In genomic region chr3:24678441-24678865, GRCh38 we compare ENCODE assay signal across 2 cellular contexts.
TF ChIP-seq lines count a peak whose summit lies in the region.

No MANE protein-coding gene starts in this region.

TF ChIP-seq in A549, 52 proteins besides CTCF, POLR2A, EP300 and RAD21:
- TF ChIP-seq HEYL (CRISPR knock-in tag; IDR thresholded peaks at IDR 0.05) (no peak), BHLHE40 (IDR thresholded peaks at IDR 0.05; ENCODE audit: low read depth, low read length) (no peak), HOXB13 (CRISPR knock-in tag; IDR thresholded peaks at IDR 0.05; ENCODE audit: low read depth) (no peak), HMGXB4 (CRISPR knock-in tag; IDR thresholded peaks at IDR 0.05; ENCODE audit: borderline replicate concordance) (no peak), KDM5A (IDR thresholded peaks at IDR 0.05) (no peak), REST (IDR thresholded peaks at IDR 0.05) (no peak), POLR2AphosphoS2 (conservative IDR thresholded peaks at IDR 0.05; ENCODE audit: low read length) (no peak), CEBPB (IDR thresholded peaks at IDR 0.05) (peak; percentile 23 to 56; a peak in 2 of 4 replicates), MAX (IDR thresholded peaks at IDR 0.05) (no peak), KDM1A (IDR thresholded peaks at IDR 0.05; ENCODE audit: low read depth) (no peak), NR3C1 (IDR thresholded peaks at IDR 0.05) (no peak), NPAS2 (CRISPR knock-in tag; IDR thresholded peaks at IDR 0.05; ENCODE audit: borderline replicate concordance) (no peak), HOXA7 (CRISPR knock-in tag; IDR thresholded peaks at IDR 0.05) (no peak), E2F6 (IDR thresholded peaks at IDR 0.05; ENCODE audit: borderline replicate concordance, low read depth) (no peak), EHMT2 (IDR thresholded peaks at IDR 0.05; ENCODE audit: low read depth) (no peak), JUNB (IDR thresholded peaks at IDR 0.05) (peak; percentile 40; the same call in 1 of the 2 replicates), FOSL2 (IDR thresholded peaks at IDR 0.05) (0 out of 2 replicates have a peak, but pooled peaks have one; percentile 8), FOSL2 (CRISPR knock-in tag; IDR thresholded peaks at IDR 0.05) (0 out of 2 replicates have a peak, but pooled peaks have one; percentile 13)

TF ChIP-seq in WTC11, 78 proteins besides CTCF, POLR2A, EP300 and RAD21:
- TF ChIP-seq E2F5 (CRISPR knock-in tag; IDR thresholded peaks at IDR 0.05) (no peak), ATF2 (CRISPR knock-in tag; IDR thresholded peaks at IDR 0.05; ENCODE audit: borderline replicate concordance, low read depth) (no peak), IRF2 (CRISPR knock-in tag; IDR thresholded peaks at IDR 0.05; ENCODE audit: borderline replicate concordance, low read depth) (no peak), MXD4 (CRISPR knock-in tag; IDR thresholded peaks at IDR 0.05; ENCODE audit: borderline replicate concordance) (no peak), STAT6 (CRISPR knock-in tag; conservative IDR thresholded peaks at IDR 0.05; ENCODE audit: low read depth) (no peak), AFF4 (CRISPR knock-in tag; IDR thresholded peaks at IDR 0.05; ENCODE audit: borderline replicate concordance) (no peak), OVOL2 (CRISPR knock-in tag; IDR thresholded peaks at IDR 0.05; ENCODE audit: borderline replicate concordance) (no peak), ETV6 (CRISPR knock-in tag; IDR thresholded peaks at IDR 0.05) (no peak), NR3C1 (CRISPR knock-in tag; conservative IDR thresholded peaks at IDR 0.05; ENCODE audit: low read depth) (no peak), FOXP1 (CRISPR knock-in tag; IDR thresholded peaks at IDR 0.05; ENCODE audit: borderline replicate concordance) (no peak), MLX (CRISPR knock-in tag; IDR thresholded peaks at IDR 0.05) (no peak), AR (CRISPR knock-in tag; IDR thresholded peaks at IDR 0.05) (no peak), GTF2I (CRISPR knock-in tag; conservative IDR thresholded peaks at IDR 0.05) (no peak), ZNF281 (CRISPR knock-in tag; IDR thresholded peaks at IDR 0.05) (no peak)
